In genomic region chr16:82059161-82059982, GRCh38 we compare ENCODE assay signal across 21 cellular contexts. TPM values are rescaled to one million over a fixed set of nuclear protein-coding genes. Genes with fewer than 3 reads are reported as not detected.
DNase-seq lines count a peak whose midpoint lies in the region; ATAC-seq and TF ChIP-seq lines count a peak whose summit lies in the region.
"Had no signal": no experiment of that assay in that cellular context is flagged by ENCODE, and none has a peak within 500 bp of the region (broad histone marks: within the 10 kb centered on the region; RNA-seq: fewer than 3 reads in every experiment).

No MANE protein-coding gene starts in this region.

- H3K9me3 ChIP-seq in mammary epithelial cell (replicated peaks; ENCODE audit: insufficient read depth, low read length) (no peaks in the 10 kb centered on the region), esophagus squamous epithelium (no peaks in the 10 kb centered on the region), right lobe of liver (no peaks in the 10 kb centered on the region), transverse colon (no peaks in the 10 kb centered on the region)
- H3K9me3 ChIP-seq: Peyer's patch had no signal

- H3K79me2 ChIP-seq in mammary epithelial cell (ENCODE audit: insufficient read depth, low read length), result no peaks in the 10 kb centered on the region

- in situ Hi-C loops in mammary epithelial cell (cut with MboI; ENCODE audit: low sequenced_read_pairs in 2 of 2) (no loop called here), transverse colon (cut with MboI; ENCODE audit: low pct_ligation_motif_present in 1 of 4, low pct_unique_long_range_greater_than_20kb in 1 of 4, low sequenced_read_pairs in 3 of 4) (no loop called here)

- intact Hi-C loops in mammary epithelial cell (cut with micrococcal nuclease) (no loop called here), MCF 10A (cut with micrococcal nuclease) (no loop called here), esophagus squamous epithelium (cut with DNase I) (no loop called here), right lobe of liver (cut with DNase I) (no loop called here), transverse colon (cut with DNase I; ENCODE audit: low total_unique reads) (no loop called here), CD14-positive monocyte (cut with micrococcal nuclease) (no loop called here)

- H3K4me3 Mint-ChIP-seq in MCF 10A (ENCODE audit: unreplicated experiment), result no peak overlapping the region
- H3K4me3 Mint-ChIP-seq in CD14-positive monocyte, result no peak overlapping the region
- H3K4me3 Mint-ChIP-seq: CD4-positive, alpha-beta memory T cell had no signal

- BruUV-seq in mammary epithelial cell (replicated peaks; lab: Mats Ljungman, UMichigan), result no TSS peak
- no TSS peak for BruUV-seq in MCF 10A (replicated peaks; lab: Mats Ljungman, UMichigan)

- no peak overlapping the region for H3K9ac ChIP-seq in mammary epithelial cell (ENCODE audit: insufficient read depth, low read length)

- peak overlapping the region; percentile 20 for H2AFZ ChIP-seq in mammary epithelial cell (ENCODE audit: low read depth, low read length)

- H3K36me3 Mint-ChIP-seq in MCF 10A (ENCODE audit: insufficient read depth, unreplicated experiment) (no peaks in the 10 kb centered on the region), CD14-positive monocyte (no peaks in the 10 kb centered on the region)
- H3K36me3 Mint-ChIP-seq: CD4-positive, alpha-beta memory T cell had no signal

- H3K27me3 Mint-ChIP-seq in MCF 10A (ENCODE audit: insufficient read depth, unreplicated experiment) (no peaks in the 10 kb centered on the region), CD14-positive monocyte (ENCODE audit: low read depth in 3 of 3) (peaks cover 2 to 12% (median 10%) of the 10 kb centered on the region in 3 donors)

- no peak for DNase-seq in mammary epithelial cell
- DNase-seq in MCF 10A (ENCODE audit: unreplicated experiment), result no peak
- DNase-seq in esophagus squamous epithelium (lab: John Stamatoyannopoulos, UW), result no peak
- DNase-seq in right lobe of liver, result no peak
- no peak for DNase-seq in transverse colon
- DNase-seq in CD14-positive monocyte (ENCODE audit: low spot score), result no peak
- DNase-seq in kidney glomerular epithelial cell (lab: John Stamatoyannopoulos, UW), result no peak
- DNase-seq: 8988T; CD4-positive, alpha-beta memory T cell; EL; KBM-7; MV-4-11; NCI-H1417; NCI-H187; NCI-H2171; NCI-H446; Peyer's patch had no signal

- no peaks in the 10 kb centered on the region for H4K20me1 ChIP-seq in mammary epithelial cell (ENCODE audit: insufficient read depth, low read length)

- H3K9me3 Mint-ChIP-seq in MCF 10A (ENCODE audit: unreplicated experiment) (no peaks in the 10 kb centered on the region), CD14-positive monocyte (no peaks in the 10 kb centered on the region)
- H3K9me3 Mint-ChIP-seq: CD4-positive, alpha-beta memory T cell had no signal

- H3K27ac Mint-ChIP-seq in MCF 10A (ENCODE audit: low read depth, unreplicated experiment) (no peak overlapping the region), CD14-positive monocyte (no peak overlapping the region)
- H3K27ac Mint-ChIP-seq: CD4-positive, alpha-beta memory T cell had no signal

- H3K4me2 ChIP-seq in mammary epithelial cell (ENCODE audit: insufficient read depth, low read depth, low read length), result no peak overlapping the region

- dilution Hi-C loops in mammary epithelial cell (cut with HindIII; ENCODE audit: low sequenced_read_pairs), result no loop called here

- H3K27ac ChIP-seq in mammary epithelial cell (ENCODE audit: insufficient read depth, low read depth, low read length) (no peak overlapping the region), esophagus squamous epithelium (peak overlapping the region; percentile 25 to 81 (median 32)), right lobe of liver (peak overlapping the region; percentile 8 to 83 (median 51)), transverse colon (peak overlapping the region; percentile 3 to 63 (median 44))

- TF ChIP-seq POLR2A in esophagus squamous epithelium (IDR thresholded peaks at IDR 0.05) (no peak), right lobe of liver (IDR thresholded peaks at IDR 0.05) (no peak), transverse colon (IDR thresholded peaks at IDR 0.05) (no peak)

- peak in 1 of 4 donors; percentile 2 for ATAC-seq in right lobe of liver
- ATAC-seq in GM18858 (IDR thresholded peaks at IDR 0.05; ENCODE audit: unreplicated experiment), result no peak
- ATAC-seq: GM12878, Right ventricle myocardium inferior had no signal

- TF ChIP-seq EP300 in transverse colon (IDR thresholded peaks at IDR 0.05; ENCODE audit: low read depth), result no peak

- H3K36me3 ChIP-seq in mammary epithelial cell (ENCODE audit: insufficient read depth, low read length) (no peaks in the 10 kb centered on the region), esophagus squamous epithelium (no peaks in the 10 kb centered on the region), right lobe of liver (no peaks in the 10 kb centered on the region), transverse colon (no peaks in the 10 kb centered on the region)
- H3K36me3 ChIP-seq: Peyer's patch had no signal

- POLR2A ChIA-PET in MCF 10A (lab: Yijun Ruan, JAX), result interaction anchor here (0.9 to 1.2 kb wide), 3 partner anchors 10 to 95 kb away, joined by 3 to 4 read pairs (median 4); no protein-coding TSS in a partner anchor

- H3K4me1 Mint-ChIP-seq in MCF 10A (ENCODE audit: insufficient read depth, unreplicated experiment), result peaks cover 44% of the 10 kb centered on the region
- no peaks in the 10 kb centered on the region for H3K4me1 Mint-ChIP-seq in CD14-positive monocyte
- H3K4me1 Mint-ChIP-seq: CD4-positive, alpha-beta memory T cell had no signal

- WGBS in mammary epithelial cell (ENCODE audit: low coverage, missing lambda C conversion rate), result 46% methylated on average over 8 of the region's 8 CpGs
- WGBS in esophagus squamous epithelium, 2 donors, result 70 to 75% methylated on average over 8 of the region's 8 CpGs
- 52% methylated on average over 8 of the region's 8 CpGs for WGBS in right lobe of liver (ENCODE audit: insufficient coverage, low coverage, low lambda C conversion rate, missing lambda C conversion rate)
- WGBS in transverse colon (ENCODE audit: low coverage in 1 of 2), 2 donors, result 44 to 49% methylated on average over 7 to 8 of the region's 8 CpGs

- CTCF ChIA-PET in mammary epithelial cell (lab: Charles Lee; ENCODE audit: low non-redundant PET) (interaction anchor here (0.6 kb wide), 1 partner anchor 193 kb away, joined by 5 read pairs; no protein-coding TSS in a partner anchor), MCF 10A (lab: Yijun Ruan, JAX) (interaction anchor here (0.6 to 1.0 kb wide), 3 partner anchors 12 to 363 kb away, joined by 3 to 4 read pairs (median 3); no protein-coding TSS in a partner anchor)

- H3K4me3 ChIP-seq in mammary epithelial cell (replicated peaks in 1 of 3; ENCODE audit: insufficient read depth in 1 of 3, low read depth in 2 of 3, low read length in 3 of 3) (no peak overlapping the region), esophagus squamous epithelium (no peak overlapping the region), right lobe of liver (peak overlapping the region in 1 of 3 donors; percentile 17), transverse colon (no peak overlapping the region)
- H3K4me3 ChIP-seq: GM12878, Peyer's patch had no signal

- H3K27me3 ChIP-seq in mammary epithelial cell (ENCODE audit: insufficient read depth, low read length) (no peaks in the 10 kb centered on the region), esophagus squamous epithelium (no peaks in the 10 kb centered on the region), right lobe of liver (no peaks in the 10 kb centered on the region), transverse colon (no peaks in the 10 kb centered on the region)
- H3K27me3 ChIP-seq: Peyer's patch had no signal

- TF ChIP-seq CTCF in mammary epithelial cell (conservative IDR thresholded peaks at IDR 0.05 in 1 of 2, IDR thresholded peaks at IDR 0.05 in 1 of 2; ENCODE audit: extremely low read depth in 1 of 2, insufficient read depth in 1 of 2, low read depth in 1 of 2, low read length in 2 of 2) (no peak), MCF 10A (IDR thresholded peaks at IDR 0.05; ENCODE audit: unreplicated experiment) (no peak), esophagus squamous epithelium (IDR thresholded peaks at IDR 0.05) (no peak), right lobe of liver (IDR thresholded peaks at IDR 0.05) (no peak), transverse colon (IDR thresholded peaks at IDR 0.05) (no peak), CD14-positive monocyte (IDR thresholded peaks at IDR 0.05) (no peak)

- peaks cover 45% of the 10 kb centered on the region for H3K4me1 ChIP-seq in mammary epithelial cell (ENCODE audit: insufficient read depth, low read length)
- peaks cover 0 to 62% (median 38%) of the 10 kb centered on the region in 3 donors for H3K4me1 ChIP-seq in esophagus squamous epithelium
- H3K4me1 ChIP-seq in right lobe of liver, result peaks cover 0 to 90% (median 30%) of the 10 kb centered on the region in 4 donors
- H3K4me1 ChIP-seq in transverse colon, result peaks cover 0 to 56% (median 18%) of the 10 kb centered on the region in 4 donors

RNA-seq across cellular contexts. Expression of gene HSD17B2, which starts 24.3 kb away (rescaled TPM):
- total RNA-seq in mammary epithelial cell, result 1 to 10 TPM; 1.3 to 2.4 TPM
- 3.2 TPM for polyA plus RNA-seq in mammary epithelial cell
- polyA minus RNA-seq in mammary epithelial cell, result not detected
- total RNA-seq in MCF 10A (2022), result 0.93 and 2.1 TPM in 2 replicates
- 1 to 10 TPM in 3 of 4 donors, under 1 TPM in 1; 0.72 to 5.1 (median 2.5) TPM for total RNA-seq in esophagus squamous epithelium
- 100 to 1,000 TPM in 1 of 6 experiments, 10 to 100 TPM in 5; 65.2 to 144 (median 84.7) TPM for total RNA-seq in right lobe of liver
- total RNA-seq in transverse colon, result 100 to 1,000 TPM in 1 of 4 donors, 10 to 100 TPM in 2, 1 to 10 TPM in 1; 9.6 to 146 (median 82.3) TPM
- polyA plus RNA-seq in CD14-positive monocyte, result not detected
- total RNA-seq: CD4-positive, alpha-beta memory T cell; GM12878; H1; Right ventricle myocardium inferior had no signal
- polyA plus RNA-seq: CD4-positive, alpha-beta memory T cell; GM12878; H1 had no signal

RNA-seq across cellular contexts. Expression of gene SDR42E1, which starts 48.1 kb away (rescaled TPM):
- 10 to 100 TPM; 19.7 to 21.5 TPM for total RNA-seq in mammary epithelial cell
- polyA plus RNA-seq in mammary epithelial cell, result 10.6 TPM
- polyA minus RNA-seq in mammary epithelial cell, result 30.8 TPM
- total RNA-seq in MCF 10A (2022), result 7.8 and 8.4 TPM in 2 replicates
- total RNA-seq in esophagus squamous epithelium, result 10 to 100 TPM in 2 of 4 donors, 1 to 10 TPM in 2; 7.1 to 15.3 (median 12.3) TPM
- 1 to 10 TPM; 3.4 to 5.9 (median 4.5) TPM for total RNA-seq in right lobe of liver
- total RNA-seq in transverse colon, result 10 to 100 TPM in 1 of 4 donors, 1 to 10 TPM in 3; 3.4 to 12.2 (median 7.7) TPM
- polyA plus RNA-seq in CD14-positive monocyte, result not detected
- total RNA-seq: H1 had no signal
